21 cellular contexts compared by ENCODE assay signal in genomic region chr1:185341196-185341781, GRCh38.
"Had no signal": no experiment of that assay in that cellular context is flagged by ENCODE, and none has a peak within 500 bp of the region (broad histone marks: within the 10 kb centered on the region; RNA-seq: fewer than 3 reads in every experiment).

No MANE protein-coding gene starts in this region.

- H3K9ac ChIP-seq: parathyroid adenoma had no signal

- H3K27ac Mint-ChIP-seq: progenitor cell of endocrine pancreas; stimulated activated naive B cell treated with anti-CD40 and anti-IgM and Interleukin-4, amounts not matched to agents 10 μg/mL and 1 μg/mL and 100 μg/mL, for 72 hours; stimulated activated naive CD8-positive, alpha-beta T cell treated with anti-CD3 and anti-CD28 coated beads, Interleukin-15, Interleukin-2, amounts not matched to agents 100 ng/mL and 50 ng/mL, for 24 hours had no signal

- H3K9me3 ChIP-seq: lower lobe of right lung, right lobe of liver, transverse colon, upper lobe of right lung, uterus had no signal

- H3K4me3 Mint-ChIP-seq: stimulated activated naive B cell treated with anti-CD40 and anti-IgM and Interleukin-4, amounts not matched to agents 10 μg/mL and 1 μg/mL and 100 μg/mL, for 72 hours; stimulated activated naive CD8-positive, alpha-beta T cell treated with anti-CD3 and anti-CD28 coated beads, Interleukin-15, Interleukin-2, amounts not matched to agents 100 ng/mL and 50 ng/mL, for 24 hours had no signal

- H3K36me3 Mint-ChIP-seq: immature natural killer cell; naive B cell; stimulated activated naive B cell treated with anti-CD40 and anti-IgM and Interleukin-4, amounts not matched to agents 10 μg/mL and 1 μg/mL and 100 μg/mL, for 72 hours had no signal

- ATAC-seq: left ventricle myocardium superior; lower lobe of right lung; right lobe of liver; stimulated activated naive B cell treated with anti-CD40 and anti-IgM and Interleukin-4, amounts not matched to agents 10 μg/mL and 1 μg/mL and 100 μg/mL, for 72 hours; upper lobe of right lung had no signal

- H3K4me3 ChIP-seq: dorsolateral prefrontal cortex, lower lobe of right lung, right lobe of liver, transverse colon, upper lobe of right lung, uterus had no signal

- H3K9me3 Mint-ChIP-seq: immature natural killer cell; naive B cell; stimulated activated naive B cell treated with anti-CD40 and anti-IgM and Interleukin-4, amounts not matched to agents 10 μg/mL and 1 μg/mL and 100 μg/mL, for 72 hours had no signal

- DNase-seq: cortex of kidney; dorsolateral prefrontal cortex; effector CD4-positive, alpha-beta T cell; hypothalamus; immature natural killer cell; islet precursor cell; kidney glomerular epithelial cell; left ventricle myocardium superior; lower lobe of right lung; naive B cell; right lobe of liver; small intestine; stimulated activated CD4-positive, alpha-beta T cell treated with anti-CD3 and anti-CD28 coated beads, Interleukin-15, amount 100 ng/mL, for 24 hours; stimulated activated CD4-positive, alpha-beta T cell treated with anti-CD3 and anti-CD28 coated beads, Interleukin-2, amount 100 ng/mL, for 48 hours; stimulated activated naive B cell treated with anti-CD40 and anti-IgM and Interleukin-4, amounts not matched to agents 10 μg/mL and 1 μg/mL and 100 μg/mL, for 72 hours; transverse colon; upper lobe of right lung; uterus had no signal

- H3K4me1 ChIP-seq: parathyroid adenoma, right lobe of liver, uterus had no signal

- H3K36me3 ChIP-seq: lower lobe of right lung, right lobe of liver, transverse colon, upper lobe of right lung, uterus had no signal

- H3K27me3 ChIP-seq: dorsolateral prefrontal cortex, right lobe of liver, transverse colon, upper lobe of right lung, uterus had no signal

- H3K27me3 Mint-ChIP-seq: naive B cell; progenitor cell of endocrine pancreas; stimulated activated naive B cell treated with anti-CD40 and anti-IgM and Interleukin-4, amounts not matched to agents 10 μg/mL and 1 μg/mL and 100 μg/mL, for 72 hours; stimulated activated naive CD8-positive, alpha-beta T cell treated with anti-CD3 and anti-CD28 coated beads, Interleukin-15, Interleukin-2, amounts not matched to agents 100 ng/mL and 50 ng/mL, for 24 hours had no signal

- H3K27ac ChIP-seq: lower lobe of right lung, parathyroid adenoma, right lobe of liver, transverse colon, upper lobe of right lung, uterus had no signal
